ENCODE assay signal across 2 cellular contexts in the genomic region with DNA sequence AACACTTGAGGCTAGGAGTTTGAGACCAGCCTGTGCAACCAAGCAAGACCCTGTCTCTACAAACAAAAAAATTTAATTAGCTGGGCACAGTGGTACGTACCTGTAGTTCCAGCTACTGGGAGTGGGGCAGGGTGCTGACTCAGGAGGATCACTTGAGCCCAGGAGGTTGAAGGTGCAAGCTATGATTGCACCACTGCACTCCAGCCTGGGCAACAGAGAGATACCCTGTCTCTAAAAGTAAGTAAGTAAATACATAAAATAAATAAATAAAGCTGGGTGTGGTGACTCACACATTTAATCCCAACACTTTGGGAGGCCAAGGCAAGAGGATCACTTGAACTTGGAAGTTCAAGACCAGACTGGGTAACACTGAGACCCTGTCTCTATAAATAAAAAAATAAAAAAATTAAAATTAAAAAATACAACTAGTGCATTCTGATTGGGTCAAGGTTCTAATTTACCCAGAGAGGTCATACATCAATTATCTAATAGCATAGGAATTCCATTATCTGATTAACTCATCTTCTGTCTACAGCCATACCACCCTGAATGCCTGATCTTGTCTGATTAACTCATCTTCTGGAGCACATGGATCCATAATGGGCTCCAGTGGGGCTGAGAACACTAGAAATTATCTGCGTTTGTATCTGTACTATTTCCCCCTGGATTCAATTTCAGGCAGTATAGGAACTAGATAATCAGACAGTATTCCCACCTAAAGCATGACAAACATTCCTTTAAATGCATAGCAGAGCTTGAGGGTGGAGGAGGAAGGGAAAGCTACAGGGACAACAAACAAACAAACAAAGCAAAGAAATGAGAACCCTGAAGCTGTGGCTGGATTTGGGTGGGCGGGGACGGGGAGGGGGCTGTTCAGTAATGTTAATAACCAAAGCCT.
TF ChIP-seq lines count a peak whose summit lies in the region.

No MANE protein-coding gene starts in this region.

TF ChIP-seq in A549, 52 proteins besides CTCF, POLR2A, EP300 and RAD21 (continues in another document):
- TF ChIP-seq NPAS2 (CRISPR knock-in tag; IDR thresholded peaks at IDR 0.05; ENCODE audit: borderline replicate concordance) (no peak), TP53 (CRISPR knock-in tag; IDR thresholded peaks at IDR 0.05) (no peak), BHLHE40 (IDR thresholded peaks at IDR 0.05; ENCODE audit: low read depth, low read length) (no peak), NR3C1 (IDR thresholded peaks at IDR 0.05) (no peak), MAFK (IDR thresholded peaks at IDR 0.05; ENCODE audit: partially characterized antibody) (peak; percentile 90), KDM1A (IDR thresholded peaks at IDR 0.05; ENCODE audit: low read depth) (no peak), CHD4 (IDR thresholded peaks at IDR 0.05; ENCODE audit: borderline replicate concordance) (peak; percentile 58; the same call in 1 of the 2 replicates), HEYL (CRISPR knock-in tag; IDR thresholded peaks at IDR 0.05) (no peak), RFX5 (IDR thresholded peaks at IDR 0.05) (no peak), FOXS1 (CRISPR knock-in tag; IDR thresholded peaks at IDR 0.05) (no peak), SREBF2 (IDR thresholded peaks at IDR 0.05) (no peak), ZNF302 (CRISPR knock-in tag; IDR thresholded peaks at IDR 0.05) (0 out of 2 replicates have a peak, but pooled peaks have one; percentile 7), GATA3 (IDR thresholded peaks at IDR 0.05; ENCODE audit: borderline replicate concordance) (peak; percentile 69), TFCP2L1 (CRISPR knock-in tag; IDR thresholded peaks at IDR 0.05) (no peak), CHD2 (IDR thresholded peaks at IDR 0.05; ENCODE audit: low read length, partially characterized antibody) (no peak), ZSCAN20 (CRISPR knock-in tag; IDR thresholded peaks at IDR 0.05) (no peak), PHF8 (IDR thresholded peaks at IDR 0.05; ENCODE audit: borderline replicate concordance, low read depth) (no peak), NFE2L2 (conservative IDR thresholded peaks at IDR 0.05; ENCODE audit: low read length) (no peak), RNF2 (IDR thresholded peaks at IDR 0.05; ENCODE audit: borderline replicate concordance, low read depth) (no peak), MYC (IDR thresholded peaks at IDR 0.05; ENCODE audit: borderline replicate concordance, low read length) (0 out of 2 replicates have a peak, but pooled peaks have one; percentile 26), ESRRA (IDR thresholded peaks at IDR 0.05; ENCODE audit: borderline replicate concordance, low read length) (no peak), JUN (IDR thresholded peaks at IDR 0.05) (peak; percentile 41 to 72; a peak in 1 of 5 replicates), FOSL2 (IDR thresholded peaks at IDR 0.05) (peak; percentile 77), FOSL2 (CRISPR knock-in tag; IDR thresholded peaks at IDR 0.05) (peak; percentile 92), FOSB (CRISPR knock-in tag; IDR thresholded peaks at IDR 0.05) (no peak), CBX2 (IDR thresholded peaks at IDR 0.05; ENCODE audit: borderline replicate concordance, low read depth) (no peak), POLR2AphosphoS2 (conservative IDR thresholded peaks at IDR 0.05; ENCODE audit: low read length) (no peak), HOXA7 (CRISPR knock-in tag; IDR thresholded peaks at IDR 0.05) (no peak), KDM5A (IDR thresholded peaks at IDR 0.05) (no peak), HDAC2 (IDR thresholded peaks at IDR 0.05) (0 out of 2 replicates have a peak, but pooled peaks have one; percentile 39)
- TF ChIP-seq, protein P1, sequence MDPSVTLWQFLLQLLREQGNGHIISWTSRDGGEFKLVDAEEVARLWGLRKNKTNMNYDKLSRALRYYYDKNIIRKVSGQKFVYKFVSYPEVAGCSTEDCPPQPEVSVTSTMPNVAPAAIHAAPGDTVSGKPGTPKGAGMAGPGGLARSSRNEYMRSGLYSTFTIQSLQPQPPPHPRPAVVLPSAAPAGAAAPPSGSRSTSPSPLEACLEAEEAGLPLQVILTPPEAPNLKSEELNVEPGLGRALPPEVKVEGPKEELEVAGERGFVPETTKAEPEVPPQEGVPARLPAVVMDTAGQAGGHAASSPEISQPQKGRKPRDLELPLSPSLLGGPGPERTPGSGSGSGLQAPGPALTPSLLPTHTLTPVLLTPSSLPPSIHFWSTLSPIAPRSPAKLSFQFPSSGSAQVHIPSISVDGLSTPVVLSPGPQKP (IDR thresholded peaks at IDR 0.05; ENCODE audit: low read depth, low read length), result no peak
- TF ChIP-seq, protein P2, sequence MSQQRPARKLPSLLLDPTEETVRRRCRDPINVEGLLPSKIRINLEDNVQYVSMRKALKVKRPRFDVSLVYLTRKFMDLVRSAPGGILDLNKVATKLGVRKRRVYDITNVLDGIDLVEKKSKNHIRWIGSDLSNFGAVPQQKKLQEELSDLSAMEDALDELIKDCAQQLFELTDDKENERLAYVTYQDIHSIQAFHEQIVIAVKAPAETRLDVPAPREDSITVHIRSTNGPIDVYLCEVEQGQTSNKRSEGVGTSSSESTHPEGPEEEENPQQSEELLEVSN (IDR thresholded peaks at IDR 0.05; ENCODE audit: borderline replicate concordance, low read depth), result no peak
- TF ChIP-seq, protein P3, sequence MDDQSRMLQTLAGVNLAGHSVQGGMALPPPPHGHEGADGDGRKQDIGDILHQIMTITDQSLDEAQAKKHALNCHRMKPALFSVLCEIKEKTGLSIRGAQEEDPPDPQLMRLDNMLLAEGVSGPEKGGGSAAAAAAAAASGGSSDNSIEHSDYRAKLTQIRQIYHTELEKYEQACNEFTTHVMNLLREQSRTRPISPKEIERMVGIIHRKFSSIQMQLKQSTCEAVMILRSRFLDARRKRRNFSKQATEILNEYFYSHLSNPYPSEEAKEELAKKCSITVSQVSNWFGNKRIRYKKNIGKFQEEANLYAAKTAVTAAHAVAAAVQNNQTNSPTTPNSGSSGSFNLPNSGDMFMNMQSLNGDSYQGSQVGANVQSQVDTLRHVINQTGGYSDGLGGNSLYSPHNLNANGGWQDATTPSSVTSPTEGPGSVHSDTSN (IDR thresholded peaks at IDR 0.05), result 0 out of 2 replicates have a peak, but pooled peaks have one; percentile 26
- TF ChIP-seq, protein P4, sequence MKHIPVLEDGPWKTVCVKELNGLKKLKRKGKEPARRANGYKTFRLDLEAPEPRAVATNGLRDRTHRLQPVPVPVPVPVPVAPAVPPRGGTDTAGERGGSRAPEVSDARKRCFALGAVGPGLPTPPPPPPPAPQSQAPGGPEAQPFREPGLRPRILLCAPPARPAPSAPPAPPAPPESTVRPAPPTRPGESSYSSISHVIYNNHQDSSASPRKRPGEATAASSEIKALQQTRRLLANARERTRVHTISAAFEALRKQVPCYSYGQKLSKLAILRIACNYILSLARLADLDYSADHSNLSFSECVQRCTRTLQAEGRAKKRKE (CRISPR knock-in tag; IDR thresholded peaks at IDR 0.05; ENCODE audit: low read depth), result no peak

TF ChIP-seq in SK-N-SH, 30 proteins besides CTCF, POLR2A, EP300 and RAD21:
- TF ChIP-seq JUND (IDR thresholded peaks at IDR 0.05) (no peak), MEF2A (IDR thresholded peaks at IDR 0.05; ENCODE audit: borderline replicate concordance, low read depth) (no peak), MXI1 (IDR thresholded peaks at IDR 0.05; ENCODE audit: low read depth, low read length) (no peak), NRF1 (IDR thresholded peaks at IDR 0.05; ENCODE audit: low read depth, low read length) (no peak), RFX5 (IDR thresholded peaks at IDR 0.05; ENCODE audit: low read length) (no peak), TCF12 (IDR thresholded peaks at IDR 0.05) (peak; percentile 19; the same call in 1 of the 2 replicates), SMC3 (IDR thresholded peaks at IDR 0.05; ENCODE audit: low read depth, low read length) (no peak), RCOR1 (IDR thresholded peaks at IDR 0.05; ENCODE audit: low read length) (peak; percentile 44)
- TF ChIP-seq, protein P5, sequence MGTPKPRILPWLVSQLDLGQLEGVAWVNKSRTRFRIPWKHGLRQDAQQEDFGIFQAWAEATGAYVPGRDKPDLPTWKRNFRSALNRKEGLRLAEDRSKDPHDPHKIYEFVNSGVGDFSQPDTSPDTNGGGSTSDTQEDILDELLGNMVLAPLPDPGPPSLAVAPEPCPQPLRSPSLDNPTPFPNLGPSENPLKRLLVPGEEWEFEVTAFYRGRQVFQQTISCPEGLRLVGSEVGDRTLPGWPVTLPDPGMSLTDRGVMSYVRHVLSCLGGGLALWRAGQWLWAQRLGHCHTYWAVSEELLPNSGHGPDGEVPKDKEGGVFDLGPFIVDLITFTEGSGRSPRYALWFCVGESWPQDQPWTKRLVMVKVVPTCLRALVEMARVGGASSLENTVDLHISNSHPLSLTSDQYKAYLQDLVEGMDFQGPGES (IDR thresholded peaks at IDR 0.05; ENCODE audit: low read depth, low read length), result no peak
- TF ChIP-seq, protein P6, sequence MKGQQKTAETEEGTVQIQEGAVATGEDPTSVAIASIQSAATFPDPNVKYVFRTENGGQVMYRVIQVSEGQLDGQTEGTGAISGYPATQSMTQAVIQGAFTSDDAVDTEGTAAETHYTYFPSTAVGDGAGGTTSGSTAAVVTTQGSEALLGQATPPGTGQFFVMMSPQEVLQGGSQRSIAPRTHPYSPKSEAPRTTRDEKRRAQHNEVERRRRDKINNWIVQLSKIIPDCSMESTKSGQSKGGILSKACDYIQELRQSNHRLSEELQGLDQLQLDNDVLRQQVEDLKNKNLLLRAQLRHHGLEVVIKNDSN (IDR thresholded peaks at IDR 0.05; ENCODE audit: borderline replicate concordance, low read depth), result no peak
